ENCODE assay signal across 20 cellular contexts in genomic region chr12:79183003-79183402, GRCh38.
"Had no signal": no experiment of that assay in that cellular context is flagged by ENCODE, and none has a peak within 500 bp of the region (broad histone marks: within the 10 kb centered on the region; RNA-seq: fewer than 3 reads in every experiment).

No MANE protein-coding gene starts in this region.

- H3K9me3 ChIP-seq: left ventricle myocardium inferior, right atrium auricular region, transverse colon, vagina had no signal

- H3K36me3 ChIP-seq: left ventricle myocardium inferior, right atrium auricular region, transverse colon, vagina had no signal

- H3K4me1 ChIP-seq: transverse colon, vagina had no signal

- FAIRE-seq: frontal cortex had no signal

- H3K27ac ChIP-seq: left ventricle myocardium inferior, right atrium auricular region, transverse colon, vagina had no signal

- DNase-seq: activated B cell treated with CpG ODN at 0.5 μM for 24 hours; activated CD4-positive, alpha-beta memory T cell treated with anti-CD3 and anti-CD28 coated beads for 36 hours; activated CD4-positive, alpha-beta T cell treated with anti-CD3 and anti-CD28 coated beads for 4 hours; activated naive CD8-positive, alpha-beta T cell treated with anti-CD3 and anti-CD28 coated beads for 36 hours; amygdala; dorsolateral prefrontal cortex; endodermal cell; erythroblast; hypothalamus; kidney glomerular epithelial cell; left ventricle myocardium inferior; stimulated activated CD4-positive, alpha-beta T cell treated with anti-CD3 and anti-CD28 coated beads, Interleukin-12 subunit alpha, Interleukin-12 subunit beta, amount 100 ng/mL, for 4 hours; stimulated activated CD4-positive, alpha-beta T cell treated with anti-CD3 and anti-CD28 coated beads, Interleukin-2, amount 100 ng/mL, for 24 hours; stimulated activated naive CD8-positive, alpha-beta T cell treated with anti-CD3 and anti-CD28 coated beads, Interleukin-15, Interleukin-2, amounts not matched to agents 100 U/mL and 50 U/mL, for 24 hours; substantia nigra; T-helper 9 cell; transverse colon had no signal

- H3K27me3 ChIP-seq: dorsolateral prefrontal cortex, right atrium auricular region, transverse colon, vagina had no signal

- H3K4me3 ChIP-seq: dorsolateral prefrontal cortex, left ventricle myocardium inferior, right atrium auricular region, transverse colon, vagina had no signal

- ATAC-seq: stimulated activated naive CD8-positive, alpha-beta T cell treated with anti-CD3 and anti-CD28 coated beads, Interleukin-15, Interleukin-2, amounts not matched to agents 100 U/mL and 50 U/mL, for 24 hours had no signal
